Comparison of ENCODE assay signal across 18 cellular contexts in the genomic region with DNA sequence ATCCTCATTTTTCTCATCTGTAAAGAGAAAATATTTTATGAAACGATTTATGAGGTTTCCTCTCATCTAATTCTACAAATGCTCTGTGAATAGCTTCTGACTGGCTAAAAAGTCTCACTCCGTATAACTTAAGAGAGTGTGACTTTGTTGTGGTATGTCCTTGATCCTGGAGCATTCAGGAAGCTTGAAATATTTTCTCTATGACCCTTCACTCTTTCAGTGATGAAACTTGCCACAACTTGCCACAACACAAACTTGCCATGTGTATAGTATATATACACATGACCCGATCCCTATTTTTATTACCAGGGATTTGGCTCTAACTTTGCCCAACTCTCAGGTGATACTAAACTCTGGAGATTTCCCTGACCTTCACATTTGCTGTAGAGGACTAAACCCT.
"Had no signal": no experiment of that assay in that cellular context is flagged by ENCODE, and none has a peak within 500 bp of the region (broad histone marks: within the 10 kb centered on the region; RNA-seq: fewer than 3 reads in every experiment).

No MANE protein-coding gene starts in this region.

- H3K27ac ChIP-seq: ascending aorta, psoas muscle, right lobe of liver had no signal

- H3K36me3 Mint-ChIP-seq: activated naive CD8-positive, alpha-beta T cell treated with anti-CD3 and anti-CD28 coated beads for 36 hours; memory B cell; natural killer cell treated with Interleukin-12 subunit alpha and Interleukin-12 subunit beta and Interleukin-15 and Interleukin-18, amount 100 ng/mL, for 72 hours; T-cell had no signal

- DNase-seq: activated CD4-positive, alpha-beta T cell treated with anti-CD3 and anti-CD28 coated beads for 1 hour; activated CD8-positive, alpha-beta memory T cell treated with anti-CD3 and anti-CD28 coated beads, Interleukin-2, amount 50 U/mL, for 4 hours; activated CD8-positive, alpha-beta T cell treated with anti-CD3 and anti-CD28 coated beads for 36 hours; activated gamma-delta T cell treated with Interleukin-2 at 50 U/mL for 16 hours; activated naive CD8-positive, alpha-beta T cell treated with anti-CD3 and anti-CD28 coated beads for 36 hours; activated T-cell treated with anti-CD3 and anti-CD28 coated beads, Interleukin-2, amount 50 U/mL, for 72 hours; cortex of kidney; effector CD8-positive, alpha-beta T cell; left colon; occipital lobe; psoas muscle; stimulated activated naive CD4-positive, alpha-beta T cell treated with Interleukin-2 at 50 U/mL for 16 hours; T-cell; T1000 had no signal

- H3K4me1 Mint-ChIP-seq: T-cell had no signal

- H3K4me1 ChIP-seq: ascending aorta, psoas muscle had no signal

- H3K36me3 ChIP-seq: ascending aorta, right lobe of liver had no signal

- ATAC-seq: activated CD8-positive, alpha-beta T cell treated with anti-CD3 and anti-CD28 coated beads for 36 hours; activated T-cell treated with anti-CD3 and anti-CD28 coated beads, Interleukin-2, amount 50 U/mL, for 72 hours; left colon; natural killer cell treated with Interleukin-12 subunit alpha and Interleukin-12 subunit beta and Interleukin-15 and Interleukin-18, amount 100 ng/mL, for 72 hours; psoas muscle; T-cell had no signal

- H3K4me3 Mint-ChIP-seq: activated CD8-positive, alpha-beta T cell treated with anti-CD3 and anti-CD28 coated beads for 36 hours; activated naive CD8-positive, alpha-beta T cell treated with anti-CD3 and anti-CD28 coated beads for 36 hours; activated T-cell treated with anti-CD3 and anti-CD28 coated beads, Interleukin-2, amount 50 U/mL, for 72 hours; memory B cell; natural killer cell treated with Interleukin-12 subunit alpha and Interleukin-12 subunit beta and Interleukin-15 and Interleukin-18, amount 100 ng/mL, for 72 hours; T-cell had no signal

- H3K9me3 ChIP-seq: ascending aorta, psoas muscle, right lobe of liver had no signal

- H3K4me3 ChIP-seq: ascending aorta, psoas muscle, right lobe of liver had no signal

- H3K9me3 Mint-ChIP-seq: activated CD8-positive, alpha-beta T cell treated with anti-CD3 and anti-CD28 coated beads for 36 hours; activated naive CD8-positive, alpha-beta T cell treated with anti-CD3 and anti-CD28 coated beads for 36 hours; activated T-cell treated with anti-CD3 and anti-CD28 coated beads, Interleukin-2, amount 50 U/mL, for 72 hours; memory B cell; natural killer cell treated with Interleukin-12 subunit alpha and Interleukin-12 subunit beta and Interleukin-15 and Interleukin-18, amount 100 ng/mL, for 72 hours; T-cell had no signal

- H3K27ac Mint-ChIP-seq: activated CD8-positive, alpha-beta T cell treated with anti-CD3 and anti-CD28 coated beads for 36 hours; activated naive CD8-positive, alpha-beta T cell treated with anti-CD3 and anti-CD28 coated beads for 36 hours; activated T-cell treated with anti-CD3 and anti-CD28 coated beads, Interleukin-2, amount 50 U/mL, for 72 hours; memory B cell; natural killer cell treated with Interleukin-12 subunit alpha and Interleukin-12 subunit beta and Interleukin-15 and Interleukin-18, amount 100 ng/mL, for 72 hours; T-cell had no signal

- H3K27me3 ChIP-seq: ascending aorta, right lobe of liver had no signal
